Comparison of ENCODE assay signal across 28 cellular contexts in genomic region chr2:47808614-47809013, GRCh38. TPM values are rescaled to one million over a fixed set of nuclear protein-coding genes. Genes with fewer than 3 reads are reported as not detected.
DNase-seq lines count a peak whose midpoint lies in the region; ATAC-seq, FAIRE-seq and TF ChIP-seq lines count a peak whose summit lies in the region.
"Had no signal": no experiment of that assay in that cellular context is flagged by ENCODE, and none has a peak within 500 bp of the region (broad histone marks: within the 10 kb centered on the region; RNA-seq: fewer than 3 reads in every experiment).

No MANE protein-coding gene starts in this region.

- CTCF ChIA-PET in naive thymus-derived CD4-positive, alpha-beta T cell (lab: Charles Lee): no interaction called here

- H3K4me3 Mint-ChIP-seq in activated T-cell treated with anti-CD3 and anti-CD28 coated beads, Interleukin-2, amount 50 U/mL, for 24 hours: no peak overlapping the region
- no peak overlapping the region for H3K4me3 Mint-ChIP-seq in HFFc6
- no peak overlapping the region for H3K4me3 Mint-ChIP-seq in activated naive CD8-positive, alpha-beta T cell treated with anti-CD3 and anti-CD28 coated beads for 36 hours
- H3K4me3 Mint-ChIP-seq in naive thymus-derived CD4-positive, alpha-beta T cell: no peak overlapping the region
- H3K4me3 Mint-ChIP-seq: T-cell had no signal

- H3K4me1 ChIP-seq in naive thymus-derived CD4-positive, alpha-beta T cell (ENCODE audit: control insufficient read depth in 2 of 2, insufficient read depth in 2 of 2, low read length in 2 of 2): no peaks in the 10 kb centered on the region
- H3K4me1 ChIP-seq: ascending aorta, SJCRH30, upper lobe of right lung had no signal

- TF ChIP-seq CTCF in HFFc6 (IDR thresholded peaks at IDR 0.05): no peak

- POLR2A ChIA-PET in naive thymus-derived CD4-positive, alpha-beta T cell (lab: Charles Lee): no interaction called here

- ATAC-seq in naive thymus-derived CD4-positive, alpha-beta T cell: no peak
- ATAC-seq in HG02588 (IDR thresholded peaks at IDR 0.05; ENCODE audit: unreplicated experiment): no peak
- ATAC-seq: T-cell, upper lobe of right lung had no signal

- no peak for FAIRE-seq in GM12892 (lab: Jason Lieb, UNC)
- FAIRE-seq: A204.1, H54, RCC 7860 had no signal

- intact Hi-C loops in naive thymus-derived CD4-positive, alpha-beta T cell (cut with micrococcal nuclease): no loop called here

- peaks cover under 1% of the 10 kb centered on the region for H3K9me3 Mint-ChIP-seq in activated T-cell treated with anti-CD3 and anti-CD28 coated beads, Interleukin-2, amount 50 U/mL, for 24 hours
- no peaks in the 10 kb centered on the region for H3K9me3 Mint-ChIP-seq in HFFc6
- H3K9me3 Mint-ChIP-seq in activated naive CD8-positive, alpha-beta T cell treated with anti-CD3 and anti-CD28 coated beads for 36 hours: peaks cover under 1% of the 10 kb centered on the region
- H3K9me3 Mint-ChIP-seq in naive thymus-derived CD4-positive, alpha-beta T cell: peaks cover 0 to 16% (median 2%) of the 10 kb centered on the region in 11 donors

- H3K4me1 Mint-ChIP-seq in activated T-cell treated with anti-CD3 and anti-CD28 coated beads, Interleukin-2, amount 50 U/mL, for 24 hours (ENCODE audit: low read depth): peaks cover 21% of the 10 kb centered on the region
- peaks cover 20% of the 10 kb centered on the region for H3K4me1 Mint-ChIP-seq in HFFc6 (ENCODE audit: low read depth)
- H3K4me1 Mint-ChIP-seq in activated naive CD8-positive, alpha-beta T cell treated with anti-CD3 and anti-CD28 coated beads for 36 hours: peaks cover 29% of the 10 kb centered on the region
- H3K4me1 Mint-ChIP-seq in naive thymus-derived CD4-positive, alpha-beta T cell: peaks cover 0 to 14% (median 5%) of the 10 kb centered on the region in 7 donors

- peak overlapping the region; percentile 78 for H3K27ac Mint-ChIP-seq in activated T-cell treated with anti-CD3 and anti-CD28 coated beads, Interleukin-2, amount 50 U/mL, for 24 hours
- peak overlapping the region; percentile 58 for H3K27ac Mint-ChIP-seq in HFFc6
- H3K27ac Mint-ChIP-seq in activated naive CD8-positive, alpha-beta T cell treated with anti-CD3 and anti-CD28 coated beads for 36 hours: peak overlapping the region; percentile 75
- H3K27ac Mint-ChIP-seq in naive thymus-derived CD4-positive, alpha-beta T cell: peak overlapping the region in 7 of 9 donors; percentile 1 to 59 (median 26)

- H3K36me3 ChIP-seq in naive thymus-derived CD4-positive, alpha-beta T cell (ENCODE audit: control insufficient read depth in 2 of 3, insufficient read depth in 3 of 3, low read length in 3 of 3): peaks cover 25 to 62% (median 47%) of the 10 kb centered on the region in 3 experiments

- no peak overlapping the region for H3K27ac ChIP-seq in naive thymus-derived CD4-positive, alpha-beta T cell (ENCODE audit: low read depth, low read length)
- H3K27ac ChIP-seq: ascending aorta, SJCRH30, upper lobe of right lung had no signal

- peaks cover 99% of the 10 kb centered on the region for H3K36me3 Mint-ChIP-seq in activated T-cell treated with anti-CD3 and anti-CD28 coated beads, Interleukin-2, amount 50 U/mL, for 24 hours (ENCODE audit: low read depth)
- H3K36me3 Mint-ChIP-seq in HFFc6 (ENCODE audit: low read depth): peaks cover 48% of the 10 kb centered on the region
- H3K36me3 Mint-ChIP-seq in activated naive CD8-positive, alpha-beta T cell treated with anti-CD3 and anti-CD28 coated beads for 36 hours: peaks cover 47% of the 10 kb centered on the region
- H3K36me3 Mint-ChIP-seq in naive thymus-derived CD4-positive, alpha-beta T cell: peaks cover 23 to 73% (median 40%) of the 10 kb centered on the region in 5 donors

- H3K9me3 ChIP-seq in naive thymus-derived CD4-positive, alpha-beta T cell (ENCODE audit: control insufficient read depth in 2 of 3, low read length in 3 of 3): peaks cover 0 to 5% (median 4%) of the 10 kb centered on the region in 3 experiments
- H3K9me3 ChIP-seq: SJCRH30, upper lobe of right lung had no signal

- no peak overlapping the region for H3K4me3 ChIP-seq in naive thymus-derived CD4-positive, alpha-beta T cell (ENCODE audit: low read length)
- H3K4me3 ChIP-seq: ascending aorta, dorsolateral prefrontal cortex, lung, SJCRH30, upper lobe of right lung had no signal

- no peak for DNase-seq in activated T-cell treated with anti-CD3 and anti-CD28 coated beads, Interleukin-2, amount 50 U/mL, for 24 hours
- DNase-seq in activated T-cell treated with anti-CD3 and anti-CD28 coated beads, Interleukin-2, amount 50 U/mL, for 48 hours: no peak
- DNase-seq in HFFc6: no peak
- DNase-seq in activated naive CD8-positive, alpha-beta T cell treated with anti-CD3 and anti-CD28 coated beads for 36 hours: no peak
- no peak for DNase-seq in naive thymus-derived CD4-positive, alpha-beta T cell
- DNase-seq in germinal center (ENCODE audit: low spot score): no peak
- DNase-seq in GM12892 (ENCODE audit: insufficient read length): no peak
- DNase-seq: activated CD4-positive, alpha-beta T cell treated with anti-CD3 and anti-CD28 coated beads for 48 hours; activated CD8-positive, alpha-beta memory T cell treated with anti-CD3 and anti-CD28 coated beads, Interleukin-2, amount 50 U/mL, for 4 hours; AML-193; central memory CD4-positive, alpha-beta T cell; dorsolateral prefrontal cortex; GDM1; head of caudate nucleus; IMR-90; NCI-H1092 treated with DMSO at 0.1 percent for 48 hours; NCI-H187 treated with DMSO at 0.1 percent for 48 hours; NCI-H526 treated with DMSO at 0.1 percent for 48 hours; nucleus accumbens; SJCRH30; T-cell; upper lobe of right lung had no signal

- no peaks in the 10 kb centered on the region for H3K27me3 Mint-ChIP-seq in activated T-cell treated with anti-CD3 and anti-CD28 coated beads, Interleukin-2, amount 50 U/mL, for 24 hours
- 0 out of 2 replicates have a peak, but pooled peaks cover under 1% of the 10 kb centered on the region for H3K27me3 Mint-ChIP-seq in HFFc6 (ENCODE audit: insufficient read depth)
- no peaks in the 10 kb centered on the region for H3K27me3 Mint-ChIP-seq in activated naive CD8-positive, alpha-beta T cell treated with anti-CD3 and anti-CD28 coated beads for 36 hours
- no peaks in the 10 kb centered on the region for H3K27me3 Mint-ChIP-seq in naive thymus-derived CD4-positive, alpha-beta T cell
- H3K27me3 Mint-ChIP-seq: T-cell had no signal

- H3K27me3 ChIP-seq in naive thymus-derived CD4-positive, alpha-beta T cell (ENCODE audit: control insufficient read depth in 2 of 2, insufficient read depth in 2 of 2, low read length in 2 of 2): no peaks in the 10 kb centered on the region
- H3K27me3 ChIP-seq: ascending aorta, dorsolateral prefrontal cortex, SJCRH30, upper lobe of right lung had no signal

- TF ChIP-seq POLR2A in GM12892 (IDR thresholded peaks at IDR 0.05; ENCODE audit: low read depth, low read length): no peak

RNA-seq across cellular contexts. Expression of gene MSH6, which starts 25.7 kb away (rescaled TPM):
- total RNA-seq in HFFc6 (2021; fragmentation: NEBNext Ultra II Directional; extraction: Animal tissue kit (Norgen Biotek cat#: 25700)): 10 to 100 TPM; 47.6 to 62.1 (median 57.3) TPM
- 100 to 1,000 TPM; 163 to 173 TPM for total RNA-seq in activated naive CD8-positive, alpha-beta T cell treated with anti-CD3 and anti-CD28 coated beads for 36 hours
- 10 to 100 TPM; 20.5 to 82.3 (median 41.8) TPM for total RNA-seq in naive thymus-derived CD4-positive, alpha-beta T cell
- 10 to 100 TPM; 25.6 to 29.9 TPM for polyA plus RNA-seq in naive thymus-derived CD4-positive, alpha-beta T cell
- 47.3 TPM for polyA plus RNA-seq in GM12892 (2012; ENCODE audit: missing spikeins)

Comparison
In these comparisons a context has a peak if more than half of its experiments do, and no peak if none do; other contexts are left out.
1. H3K27ac Mint-ChIP-seq: peak in every context shown above with its lines; median percentile 78 in activated T-cell treated with anti-CD3 and anti-CD28 coated beads, Interleukin-2, amount 50 U/mL, for 24 hours; 75 in activated naive CD8-positive, alpha-beta T cell treated with anti-CD3 and anti-CD28 coated beads for 36 hours; 58 in HFFc6; 26 in naive thymus-derived CD4-positive, alpha-beta T cell.